In the genomic region with DNA sequence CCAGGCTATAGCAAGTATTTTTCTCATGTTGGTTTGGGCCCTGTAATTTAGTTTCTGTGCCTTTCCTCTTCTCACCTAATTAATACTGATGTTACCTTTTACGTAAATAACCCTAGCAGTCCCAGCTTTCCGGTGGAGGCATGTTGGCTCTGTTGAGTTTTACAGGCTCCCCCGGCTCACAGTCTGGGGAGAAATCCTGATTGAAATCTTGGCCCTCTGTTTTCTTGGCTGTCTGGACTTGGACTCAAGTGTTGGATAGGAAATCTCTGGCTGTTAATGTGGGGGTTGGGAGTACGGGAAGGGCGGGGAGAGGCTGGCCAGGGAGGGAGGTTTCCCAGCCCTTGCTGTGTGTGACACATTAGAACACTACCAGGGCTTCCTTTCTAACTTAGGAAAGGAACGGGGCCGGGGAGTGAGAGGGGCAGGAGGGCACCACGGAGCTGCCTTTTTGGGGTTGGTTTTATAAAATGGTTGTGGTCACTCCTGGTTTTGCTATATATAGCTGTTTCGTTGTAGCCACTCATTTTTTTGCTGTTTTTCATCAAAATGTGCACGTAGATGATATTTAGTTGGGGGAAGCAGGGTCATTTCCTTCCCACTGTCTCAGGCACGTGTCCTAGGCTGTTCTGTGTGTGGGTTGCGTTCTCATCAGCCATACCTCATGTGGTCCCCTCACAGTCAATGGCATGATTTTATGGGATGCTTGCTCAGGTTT, we compare ENCODE assay signal across 1 cellular context.
TF ChIP-seq lines count a peak whose summit lies in the region.

No MANE protein-coding gene starts in this region.

TF ChIP-seq in HEK293, 187 proteins besides CTCF, POLR2A, EP300 and RAD21 (continued from another document):
- TF ChIP-seq ZFP37 (tag by site-specific recombination; IDR thresholded peaks at IDR 0.05), result peak; percentile 84; the same call in 1 of the 2 replicates
- peak; percentile 74; the same call in 1 of the 2 replicates for TF ChIP-seq PRDM1 (tag by site-specific recombination; IDR thresholded peaks at IDR 0.05)
- peak; percentile 63; the same call in 1 of the 2 replicates for TF ChIP-seq ZNF629 (tag by site-specific recombination; IDR thresholded peaks at IDR 0.05)
- no peak for TF ChIP-seq PBX3 (CRISPR knock-in tag; IDR thresholded peaks at IDR 0.05)
- TF ChIP-seq SCRT1 (tag by site-specific recombination; IDR thresholded peaks at IDR 0.05; ENCODE audit: borderline replicate concordance), result no peak
- peak; percentile 83 for TF ChIP-seq ZBTB17 (tag by site-specific recombination; IDR thresholded peaks at IDR 0.05)
- TF ChIP-seq ZNF501 (tag by site-specific recombination; IDR thresholded peaks at IDR 0.05), result 0 out of 2 replicates have a peak, but pooled peaks have one; percentile 58
- TF ChIP-seq, protein P1, sequence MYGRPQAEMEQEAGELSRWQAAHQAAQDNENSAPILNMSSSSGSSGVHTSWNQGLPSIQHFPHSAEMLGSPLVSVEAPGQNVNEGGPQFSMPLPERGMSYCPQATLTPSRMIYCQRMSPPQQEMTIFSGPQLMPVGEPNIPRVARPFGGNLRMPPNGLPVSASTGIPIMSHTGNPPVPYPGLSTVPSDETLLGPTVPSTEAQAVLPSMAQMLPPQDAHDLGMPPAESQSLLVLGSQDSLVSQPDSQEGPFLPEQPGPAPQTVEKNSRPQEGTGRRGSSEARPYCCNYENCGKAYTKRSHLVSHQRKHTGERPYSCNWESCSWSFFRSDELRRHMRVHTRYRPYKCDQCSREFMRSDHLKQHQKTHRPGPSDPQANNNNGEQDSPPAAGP (tag by site-specific recombination; IDR thresholded peaks at IDR 0.05), result peak; percentile 52; the same call in 1 of the 2 replicates
- TF ChIP-seq ZNF324 (tag by site-specific recombination; IDR thresholded peaks at IDR 0.05), result no peak
- peak; percentile 82 for TF ChIP-seq WT1 (tag by site-specific recombination; IDR thresholded peaks at IDR 0.05)
